17 cellular contexts compared by ENCODE assay signal in the genomic region with DNA sequence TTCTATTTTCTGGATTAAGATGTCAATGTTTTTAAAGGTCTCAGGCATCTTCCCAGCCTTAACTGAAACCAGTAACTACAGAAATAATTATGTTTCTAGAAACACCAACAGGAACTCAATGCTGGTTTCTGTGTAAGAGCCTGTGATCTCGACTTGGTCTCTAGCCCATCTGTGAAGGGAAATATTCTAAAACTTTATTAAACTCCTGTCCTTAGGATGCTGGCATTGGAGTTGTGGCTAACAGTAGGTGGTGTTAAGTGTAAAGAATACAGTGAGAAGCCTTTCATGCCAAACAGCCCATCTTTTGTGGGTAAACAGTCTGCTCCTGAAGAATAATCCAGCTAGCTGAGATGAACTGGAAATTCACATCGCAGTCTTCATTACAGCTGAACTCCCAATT.
DNase-seq lines count a peak whose midpoint lies in the region; ATAC-seq and TF ChIP-seq lines count a peak whose summit lies in the region.
"Had no signal": no experiment of that assay in that cellular context is flagged by ENCODE, and none has a peak within 500 bp of the region (broad histone marks: within the 10 kb centered on the region; RNA-seq: fewer than 3 reads in every experiment).

No MANE protein-coding gene starts in this region.

- peaks cover 49% of the 10 kb centered on the region for H3K4me1 Mint-ChIP-seq in nephron progenitor cell
- H3K4me1 Mint-ChIP-seq: activated CD4-positive, alpha-beta T cell treated with anti-CD3 and anti-CD28 coated beads, Interleukin-2, amount 10 ng/mL, durations not matched to agents 24 days and 14 days; CD14-positive monocyte had no signal

- ATAC-seq in gastroesophageal sphincter (no peak), HG03097 (IDR thresholded peaks at IDR 0.05; ENCODE audit: low FRiP score, unreplicated experiment) (no peak), HG03521 (IDR thresholded peaks at IDR 0.05; ENCODE audit: unreplicated experiment) (no peak)

- peak; percentile 22 for DNase-seq in adipocyte (ENCODE audit: low read depth)
- DNase-seq in stomach, result no peak
- no peak for DNase-seq in AML-193 (lab: John Stamatoyannopoulos, UW)
- no peak for DNase-seq in nephron progenitor cell
- DNase-seq: activated CD4-positive, alpha-beta T cell treated with anti-CD3 and anti-CD28 coated beads, Interleukin-2, amount 10 ng/mL, durations not matched to agents 24 days and 14 days; activated T-cell treated with anti-CD3 and anti-CD28 coated beads, Interleukin-2, amount 50 U/mL, for 48 hours; NCI-H1436; NCI-H510A treated with DMSO at 0.1 percent for 48 hours; RPMI8226; stimulated activated CD4-positive, alpha-beta T cell treated with anti-CD3 and anti-CD28 coated beads, Interleukin-2, amount 100 ng/mL, for 24 hours; stimulated activated CD8-positive, alpha-beta memory T cell treated with anti-CD3 and anti-CD28 coated beads, Interleukin-4, amount 100 ng/mL, for 48 hours had no signal

- intact Hi-C loops in stomach (cut with DNase I; ENCODE audit: low total_unique reads), result no loop called here

- no peak overlapping the region for H3K4me3 ChIP-seq in HUES48 (ENCODE audit: low read depth, low read length)
- H3K4me3 ChIP-seq in adipocyte (ENCODE audit: low read length), result no peak overlapping the region
- H3K4me3 ChIP-seq in gastroesophageal sphincter, result no peak overlapping the region
- no peak overlapping the region for H3K4me3 ChIP-seq in stomach

- peaks cover 19% of the 10 kb centered on the region for H3K4me1 ChIP-seq in HUES48 (ENCODE audit: control insufficient read depth, insufficient read depth, low read length)
- H3K4me1 ChIP-seq in adipocyte (ENCODE audit: control insufficient read depth, insufficient read depth, low read length), result peaks cover 58% of the 10 kb centered on the region
- peaks cover 0 to 35% (median 7%) of the 10 kb centered on the region in 3 donors for H3K4me1 ChIP-seq in gastroesophageal sphincter
- peaks cover 0 to 15% (median 5%) of the 10 kb centered on the region in 4 donors for H3K4me1 ChIP-seq in stomach

- H3K9ac ChIP-seq in HUES48 (ENCODE audit: low read depth, low read length), result no peak overlapping the region
- peak overlapping the region; percentile 65 for H3K9ac ChIP-seq in adipocyte (ENCODE audit: low read length)

- peak overlapping the region; percentile 93 for H3K27ac ChIP-seq in HUES48 (ENCODE audit: low read depth, low read length)
- H3K27ac ChIP-seq in gastroesophageal sphincter, result peak overlapping the region in 3 of 4 donors; percentile 74 to 75 (median 74)
- H3K27ac ChIP-seq in stomach, result peak overlapping the region in 3 of 5 donors; percentile 63 to 69 (median 65)

- TF ChIP-seq CTCF in gastroesophageal sphincter (IDR thresholded peaks at IDR 0.05) (no peak), stomach (IDR thresholded peaks at IDR 0.05) (no peak), nephron progenitor cell (IDR thresholded peaks at IDR 0.05) (no peak)

- H3K36me3 ChIP-seq in HUES48 (ENCODE audit: control insufficient read depth, insufficient read depth, low read length), result no peaks in the 10 kb centered on the region
- H3K36me3 ChIP-seq in adipocyte (ENCODE audit: control insufficient read depth, insufficient read depth, low read length, severe bottlenecking), result no peaks in the 10 kb centered on the region
- H3K36me3 ChIP-seq in gastroesophageal sphincter, result no peaks in the 10 kb centered on the region
- H3K36me3 ChIP-seq in stomach, result no peaks in the 10 kb centered on the region

- 28 to 40% methylated on average over 1 to 2 of the region's 2 CpGs for WGBS in gastroesophageal sphincter (ENCODE audit: low coverage in 1 of 2), 2 donors
- 44 to 76% (median 70%) methylated on average over 2 of the region's 2 CpGs for WGBS in stomach, 5 donors

- H3K4me3 Mint-ChIP-seq in nephron progenitor cell, result no peak overlapping the region
- H3K4me3 Mint-ChIP-seq: activated CD4-positive, alpha-beta T cell treated with anti-CD3 and anti-CD28 coated beads, Interleukin-2, amount 10 ng/mL, durations not matched to agents 24 days and 14 days; CD14-positive monocyte; type B pancreatic cell had no signal

- H3K36me3 Mint-ChIP-seq in nephron progenitor cell (ENCODE audit: low read depth), result no peaks in the 10 kb centered on the region
- H3K36me3 Mint-ChIP-seq: CD14-positive monocyte, type B pancreatic cell had no signal

- TF ChIP-seq EP300 in gastroesophageal sphincter (IDR thresholded peaks at IDR 0.05) (no peak), stomach (IDR thresholded peaks at IDR 0.05) (no peak)

- TF ChIP-seq POLR2A in gastroesophageal sphincter (IDR thresholded peaks at IDR 0.05) (no peak), stomach (IDR thresholded peaks at IDR 0.05) (no peak)

- no peak overlapping the region for H3K27ac Mint-ChIP-seq in nephron progenitor cell
- H3K27ac Mint-ChIP-seq: activated CD4-positive, alpha-beta T cell treated with anti-CD3 and anti-CD28 coated beads, Interleukin-2, amount 10 ng/mL, durations not matched to agents 24 days and 14 days; CD14-positive monocyte; type B pancreatic cell had no signal

- peaks cover 10% of the 10 kb centered on the region for H3K9me3 Mint-ChIP-seq in nephron progenitor cell
- H3K9me3 Mint-ChIP-seq: activated CD4-positive, alpha-beta T cell treated with anti-CD3 and anti-CD28 coated beads, Interleukin-2, amount 10 ng/mL, durations not matched to agents 24 days and 14 days had no signal

- H3K27me3 ChIP-seq in HUES48 (ENCODE audit: control insufficient read depth, insufficient read depth, low read length) (no peaks in the 10 kb centered on the region), adipocyte (replicated peaks; ENCODE audit: control insufficient read depth, insufficient read depth, low read length) (no peaks in the 10 kb centered on the region), gastroesophageal sphincter (no peaks in the 10 kb centered on the region), stomach (no peaks in the 10 kb centered on the region)

- H3K9me3 ChIP-seq in HUES48 (ENCODE audit: control insufficient read depth, insufficient read depth, low read length) (no peaks in the 10 kb centered on the region), adipocyte (ENCODE audit: control insufficient read depth, low read length) (no peaks in the 10 kb centered on the region), gastroesophageal sphincter (no peaks in the 10 kb centered on the region), stomach (no peaks in the 10 kb centered on the region)

- H3K27me3 Mint-ChIP-seq in nephron progenitor cell (ENCODE audit: low read depth, poor library complexity), result no peaks in the 10 kb centered on the region
- H3K27me3 Mint-ChIP-seq: activated CD4-positive, alpha-beta T cell treated with anti-CD3 and anti-CD28 coated beads, Interleukin-2, amount 10 ng/mL, durations not matched to agents 24 days and 14 days; type B pancreatic cell had no signal
